1 cellular context compared by ENCODE assay signal in genomic region chr12:2011641-2012607, GRCh38.
TF ChIP-seq lines count a peak whose summit lies in the region.

No MANE protein-coding gene starts in this region.

TF ChIP-seq in SK-N-SH, 30 proteins besides CTCF, POLR2A, EP300 and RAD21 (continued from another document):
- TF ChIP-seq, protein P1, sequence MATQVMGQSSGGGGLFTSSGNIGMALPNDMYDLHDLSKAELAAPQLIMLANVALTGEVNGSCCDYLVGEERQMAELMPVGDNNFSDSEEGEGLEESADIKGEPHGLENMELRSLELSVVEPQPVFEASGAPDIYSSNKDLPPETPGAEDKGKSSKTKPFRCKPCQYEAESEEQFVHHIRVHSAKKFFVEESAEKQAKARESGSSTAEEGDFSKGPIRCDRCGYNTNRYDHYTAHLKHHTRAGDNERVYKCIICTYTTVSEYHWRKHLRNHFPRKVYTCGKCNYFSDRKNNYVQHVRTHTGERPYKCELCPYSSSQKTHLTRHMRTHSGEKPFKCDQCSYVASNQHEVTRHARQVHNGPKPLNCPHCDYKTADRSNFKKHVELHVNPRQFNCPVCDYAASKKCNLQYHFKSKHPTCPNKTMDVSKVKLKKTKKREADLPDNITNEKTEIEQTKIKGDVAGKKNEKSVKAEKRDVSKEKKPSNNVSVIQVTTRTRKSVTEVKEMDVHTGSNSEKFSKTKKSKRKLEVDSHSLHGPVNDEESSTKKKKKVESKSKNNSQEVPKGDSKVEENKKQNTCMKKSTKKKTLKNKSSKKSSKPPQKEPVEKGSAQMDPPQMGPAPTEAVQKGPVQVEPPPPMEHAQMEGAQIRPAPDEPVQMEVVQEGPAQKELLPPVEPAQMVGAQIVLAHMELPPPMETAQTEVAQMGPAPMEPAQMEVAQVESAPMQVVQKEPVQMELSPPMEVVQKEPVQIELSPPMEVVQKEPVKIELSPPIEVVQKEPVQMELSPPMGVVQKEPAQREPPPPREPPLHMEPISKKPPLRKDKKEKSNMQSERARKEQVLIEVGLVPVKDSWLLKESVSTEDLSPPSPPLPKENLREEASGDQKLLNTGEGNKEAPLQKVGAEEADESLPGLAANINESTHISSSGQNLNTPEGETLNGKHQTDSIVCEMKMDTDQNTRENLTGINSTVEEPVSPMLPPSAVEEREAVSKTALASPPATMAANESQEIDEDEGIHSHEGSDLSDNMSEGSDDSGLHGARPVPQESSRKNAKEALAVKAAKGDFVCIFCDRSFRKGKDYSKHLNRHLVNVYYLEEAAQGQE (IDR thresholded peaks at IDR 0.05; ENCODE audit: low read depth, low read length), result no peak
- TF ChIP-seq CHD2 (IDR thresholded peaks at IDR 0.05; ENCODE audit: low read length, partially characterized antibody) (no peak), FOXJ3 (CRISPR knock-in tag; IDR thresholded peaks at IDR 0.05) (no peak), TAF1 (IDR thresholded peaks at IDR 0.05; ENCODE audit: borderline replicate concordance, low read depth, low read length) (no peak), MXI1 (IDR thresholded peaks at IDR 0.05; ENCODE audit: low read depth, low read length) (no peak)
